ENCODE assay signal across 8 cellular contexts in genomic region chr6:95576621-95577316, GRCh38. TPM values are rescaled to one million over a fixed set of nuclear protein-coding genes. Genes with fewer than 3 reads are reported as not detected.
DNase-seq lines count a peak whose midpoint lies in the region; ATAC-seq and TF ChIP-seq lines count a peak whose summit lies in the region.

No MANE protein-coding gene starts in this region.

- H3K9ac ChIP-seq in BLaER1 treated with 17β-estradiol and CSF1 and Interleukin-3, amounts not matched to agents 10 nM and 100 nM = peak overlapping the region; percentile 82 to 92 (median 89)
- H3K9ac ChIP-seq in SU-DHL-6 (ENCODE audit: low read length) (peak overlapping the region; percentile 95), neural cell (ENCODE audit: low read length) (peak overlapping the region; percentile 80)

- peaks cover 71% of the 10 kb centered on the region for H3K79me2 ChIP-seq in SU-DHL-6 (ENCODE audit: insufficient read depth, low read length)
- H3K79me2 ChIP-seq in neural cell (replicated peaks; ENCODE audit: insufficient read depth, low read length) = peaks cover 35% of the 10 kb centered on the region

- H3K4me1 ChIP-seq in BLaER1 treated with 17β-estradiol and CSF1 and Interleukin-3, amounts not matched to agents 10 nM and 100 nM = peaks cover 21 to 54% (median 35%) of the 10 kb centered on the region in 10 experiments
- peaks cover 0 to 2% of the 10 kb centered on the region in 2 donors for H3K4me1 ChIP-seq in esophagus (ENCODE audit: control insufficient read depth in 2 of 2, insufficient read depth in 2 of 2, low read length in 1 of 2)

- H4K20me1 ChIP-seq in BLaER1 treated with 17β-estradiol and CSF1 and Interleukin-3, amounts not matched to agents 10 nM and 100 nM = peaks cover 0 to 4% (median 0%) of the 10 kb centered on the region in 11 experiments; a peak in 1 of 22 replicates
- no peaks in the 10 kb centered on the region for H4K20me1 ChIP-seq in SU-DHL-6 (ENCODE audit: low read depth, low read length)
- H4K20me1 ChIP-seq in neural cell (ENCODE audit: insufficient read depth) = no peaks in the 10 kb centered on the region

- no peak for TF ChIP-seq CTCF in SU-DHL-6 (IDR thresholded peaks at IDR 0.05; ENCODE audit: insufficient read depth, low read length, poor library complexity, severe bottlenecking)
- TF ChIP-seq CTCF in neural cell (IDR thresholded peaks at IDR 0.05; ENCODE audit: poor library complexity, severe bottlenecking) = no peak

- peaks cover 21% of the 10 kb centered on the region for H3F3A ChIP-seq in SU-DHL-6 (ENCODE audit: insufficient read depth)
- no peaks in the 10 kb centered on the region for H3F3A ChIP-seq in neural cell (ENCODE audit: insufficient read depth, low read length, poor library complexity, severe bottlenecking)

- peak overlapping the region; percentile 17 for H2AFZ ChIP-seq in SU-DHL-6 (ENCODE audit: low read depth, low read length, severe bottlenecking)
- H2AFZ ChIP-seq in neural cell (ENCODE audit: low read depth, low read length) = peak overlapping the region; percentile 61

- H3K27ac ChIP-seq in BLaER1 treated with 17β-estradiol and CSF1 and Interleukin-3, amounts not matched to agents 10 nM and 100 nM = peak overlapping the region; percentile 80 to 98 (median 91)
- H3K27ac ChIP-seq in SU-DHL-6 (ENCODE audit: low read depth, low read length) = peak overlapping the region; percentile 96
- H3K27ac ChIP-seq in esophagus (ENCODE audit: low read depth in 2 of 2, low read length in 1 of 2) = peak overlapping the region; percentile 91 to 99
- peak overlapping the region; percentile 88 for H3K27ac ChIP-seq in neural cell (ENCODE audit: low read length)

- H3K36me3 ChIP-seq in BLaER1 treated with 17β-estradiol and CSF1 and Interleukin-3, amounts not matched to agents 10 nM and 100 nM = no peaks in the 10 kb centered on the region; a peak in 1 of 22 replicates
- no peaks in the 10 kb centered on the region for H3K36me3 ChIP-seq in SU-DHL-6 (ENCODE audit: low read length)
- H3K36me3 ChIP-seq in esophagus (ENCODE audit: control insufficient read depth in 2 of 2, insufficient read depth in 2 of 2, low read length in 1 of 2) = no peaks in the 10 kb centered on the region
- no peaks in the 10 kb centered on the region for H3K36me3 ChIP-seq in neural cell (ENCODE audit: insufficient read depth, low read length)

- peak overlapping the region; percentile 59 to 79 (median 70) for H3K4me3 ChIP-seq in BLaER1 treated with 17β-estradiol and CSF1 and Interleukin-3, amounts not matched to agents 10 nM and 100 nM
- peak overlapping the region; percentile 69 for H3K4me3 ChIP-seq in SU-DHL-6 (ENCODE audit: insufficient read depth, low read length, poor library complexity, severe bottlenecking)
- peak overlapping the region; percentile 66 to 95 for H3K4me3 ChIP-seq in esophagus (ENCODE audit: low read depth in 1 of 2, low read length in 2 of 2)
- peak overlapping the region; percentile 73 for H3K4me3 ChIP-seq in neural cell (ENCODE audit: low read length)

- peaks cover 0 to under 1% (median 0%) of the 10 kb centered on the region in 11 experiments; a peak in 2 of 22 replicates for H3K9me3 ChIP-seq in BLaER1 treated with 17β-estradiol and CSF1 and Interleukin-3, amounts not matched to agents 10 nM and 100 nM (replicated peaks in 1 of 11)
- H3K9me3 ChIP-seq in SU-DHL-6 (ENCODE audit: insufficient read depth, low read length) (no peaks in the 10 kb centered on the region), esophagus (ENCODE audit: control insufficient read depth in 2 of 2, insufficient read depth in 1 of 2, low read depth in 1 of 2, low read length in 1 of 2) (no peaks in the 10 kb centered on the region), neural cell (ENCODE audit: low read length) (no peaks in the 10 kb centered on the region)

- no peak for DNase-seq in nucleus accumbens (lab: John Stamatoyannopoulos, UW)

- peak; percentile 30 for ATAC-seq in GM18861 (IDR thresholded peaks at IDR 0.05; ENCODE audit: unreplicated experiment)
- ATAC-seq in HG03175 (IDR thresholded peaks at IDR 0.05; ENCODE audit: unreplicated experiment) = peak; percentile 25
- no peak for ATAC-seq in HG03469 (IDR thresholded peaks at IDR 0.05; ENCODE audit: unreplicated experiment)

- no peaks in the 10 kb centered on the region for H3K27me3 ChIP-seq in BLaER1 treated with 17β-estradiol and CSF1 and Interleukin-3, amounts not matched to agents 10 nM and 100 nM
- H3K27me3 ChIP-seq in SU-DHL-6 (ENCODE audit: low read length) (no peaks in the 10 kb centered on the region), esophagus (ENCODE audit: control insufficient read depth in 1 of 2, insufficient read depth in 2 of 2, low read length in 2 of 2) (no peaks in the 10 kb centered on the region), neural cell (ENCODE audit: insufficient read depth, low read depth, low read length) (no peaks in the 10 kb centered on the region)

- 1 to 2% methylated on average over 4 of the region's 4 CpGs for WGBS in esophagus, 2 donors

- H3K9me2 ChIP-seq in SU-DHL-6 (replicated peaks; ENCODE audit: insufficient read depth, low read length) = no peaks in the 10 kb centered on the region
- no peaks in the 10 kb centered on the region for H3K9me2 ChIP-seq in neural cell (ENCODE audit: insufficient read depth, low read length)

- TF ChIP-seq EP300 in neural cell (conservative IDR thresholded peaks at IDR 0.05; ENCODE audit: poor library complexity, severe bottlenecking) = no peak

- peak overlapping the region; percentile 51 to 90 (median 78) for H3K4me2 ChIP-seq in BLaER1 treated with 17β-estradiol and CSF1 and Interleukin-3, amounts not matched to agents 10 nM and 100 nM
- H3K4me2 ChIP-seq in SU-DHL-6 (ENCODE audit: low read depth, low read length, poor library complexity, severe bottlenecking) (peak overlapping the region; percentile 99), neural cell (ENCODE audit: low read length) (peak overlapping the region; percentile 97)

- TF ChIP-seq RAD21 in neural cell (conservative IDR thresholded peaks at IDR 0.05) = no peak

TF ChIP-seq in neural cell, 6 proteins besides CTCF, POLR2A, EP300 and RAD21:
- no peak for TF ChIP-seq POLR2AphosphoS5 (IDR thresholded peaks at IDR 0.05)

RNA-seq across cellular contexts. Expression of gene MANEA, which starts 0.6 kb away (rescaled TPM):
- polyA plus RNA-seq in esophagus (1 to 10 TPM; 2.0 to 2.8 TPM), neural cell (5.2 and 7.9 TPM in 2 replicates)
- 17.3 and 17.8 TPM in 2 replicates for polyA minus RNA-seq in neural cell
